Comparison of ENCODE assay signal across 9 cellular contexts in the genomic region with DNA sequence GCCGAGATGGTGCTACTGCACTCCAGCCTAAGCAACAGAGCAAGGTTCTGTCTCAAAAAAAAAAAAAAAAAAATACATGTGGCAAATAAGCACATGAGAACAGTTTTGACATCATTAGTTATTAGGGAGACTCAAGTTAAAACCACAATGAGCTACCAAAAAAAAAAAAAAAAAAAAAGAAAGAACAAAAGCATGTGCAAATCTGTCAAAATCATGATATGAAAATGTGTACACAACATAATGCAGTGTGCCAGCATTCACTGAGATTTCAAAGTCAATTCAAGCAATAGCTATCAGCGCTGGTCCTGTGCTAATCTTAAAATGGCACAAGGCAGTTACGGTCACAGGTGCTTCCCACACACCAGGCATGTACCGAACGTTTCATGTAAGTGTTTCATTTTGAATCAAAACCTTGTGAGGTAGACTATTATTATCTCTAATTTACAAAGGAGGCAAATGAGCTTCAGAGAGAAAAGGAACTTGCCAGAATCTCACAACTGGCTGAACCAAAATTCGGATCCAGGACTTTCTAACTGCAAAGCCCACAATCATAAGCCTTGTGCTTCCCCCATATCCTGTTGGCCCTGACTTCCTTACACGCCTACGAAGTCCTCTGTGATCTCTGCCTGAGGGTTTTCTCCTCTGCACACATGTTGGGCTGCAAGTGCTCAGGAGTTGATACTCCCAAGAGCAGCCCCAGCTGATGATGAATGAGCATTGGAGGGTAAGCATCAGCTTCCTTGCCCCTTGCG.
A peak's percentile ranks its signal among the peaks of the same experiment; 100 is the strongest.
DNase-seq lines count a peak whose midpoint lies in the region; ATAC-seq lines count a peak whose summit lies in the region.
"Had no signal": no experiment of that assay in that cellular context is flagged by ENCODE, and none has a peak within 500 bp of the region (broad histone marks: within the 10 kb centered on the region; RNA-seq: fewer than 3 reads in every experiment).

No MANE protein-coding gene starts in this region.

- ATAC-seq in HG02840 (IDR thresholded peaks at IDR 0.05; ENCODE audit: low FRiP score, unreplicated experiment) (peak; percentile 95), T-cell (replicated peaks in 1 of 4) (peak; percentile 31 to 82 (median 54))

- H3K27me3 Mint-ChIP-seq in T-cell, result no peaks in the 10 kb centered on the region

- peak overlapping the region in 1 of 2 donors; percentile 60 for H3K27ac Mint-ChIP-seq in T-cell

- peak overlapping the region; percentile 40 to 66 (median 46) for H3K4me3 Mint-ChIP-seq in T-cell

- H3K9me3 Mint-ChIP-seq in T-cell, result no peaks in the 10 kb centered on the region

- H3K36me3 Mint-ChIP-seq in T-cell, result no peaks in the 10 kb centered on the region

- DNase-seq in stimulated activated CD4-positive, alpha-beta T cell treated with anti-CD3 and anti-CD28 coated beads, Interleukin-2, amount 100 ng/mL, for 24 hours, result peak; percentile 21 to 39
- no peak for DNase-seq in stimulated activated CD4-positive, alpha-beta T cell treated with anti-CD3 and anti-CD28 coated beads, Interleukin-4, amount 100 ng/mL, for 1 hour
- DNase-seq in T-cell (peak in 1 of 34 experiments; percentile 5), NCI-H2227 (lab: John Stamatoyannopoulos, UW; ENCODE audit: unreplicated experiment) (no peak), HCEC 1CT (no peak), GOT3 (lab: John Stamatoyannopoulos, UW) (no peak)
- no peak for DNase-seq in stimulated activated naive CD4-positive, alpha-beta T cell treated with Interleukin-2 at 50 U/mL for 16 hours (lab: John Stamatoyannopoulos, UW)
- DNase-seq: esophagus squamous epithelium had no signal

- POLR2A ChIA-PET in T-cell (lab: Charles Lee), result interaction anchor here (0.5 to 1.0 kb wide), 4 partner anchors 13 to 249 kb away, joined by 3 to 17 read pairs (median 6); no protein-coding TSS in a partner anchor

- peaks cover 9 to 13% (median 13%) of the 10 kb centered on the region in 3 donors for H3K4me1 Mint-ChIP-seq in T-cell

- CTCF ChIA-PET in T-cell (lab: Charles Lee), result interaction anchor here (0.6 kb wide), 3 partner anchors 104 to 1249 kb away, joined by 3 to 8 read pairs (median 3); no protein-coding TSS in a partner anchor

Comparison
In these comparisons a context has a peak if more than half of its experiments do, and no peak if none do; other contexts are left out.
1. DNase-seq: peak in stimulated activated CD4-positive, alpha-beta T cell treated with anti-CD3 and anti-CD28 coated beads, Interleukin-2, amount 100 ng/mL, for 24 hours (2 of 2); none in stimulated activated CD4-positive, alpha-beta T cell treated with anti-CD3 and anti-CD28 coated beads, Interleukin-4, amount 100 ng/mL, for 1 hour (single experiment), NCI-H2227 (single experiment), HCEC 1CT (single experiment), GOT3 (single experiment) and stimulated activated naive CD4-positive, alpha-beta T cell treated with Interleukin-2 at 50 U/mL for 16 hours (single experiment).